20 cellular contexts compared by ENCODE assay signal in genomic region chr9:136441191-136441680, GRCh38. TPM values are rescaled to one million over a fixed set of nuclear protein-coding genes. Genes with fewer than 3 reads are reported as not detected.
DNase-seq lines count a peak whose midpoint lies in the region; ATAC-seq and TF ChIP-seq lines count a peak whose summit lies in the region.
"Had no signal": no experiment of that assay in that cellular context is flagged by ENCODE, and none has a peak within 500 bp of the region (broad histone marks: within the 10 kb centered on the region; RNA-seq: fewer than 3 reads in every experiment).

No MANE protein-coding gene starts in this region.

- DNase-seq in MCF 10A (ENCODE audit: unreplicated experiment) (no peak), mammary epithelial cell (no peak), RWPE1 (ENCODE audit: low spot score) (no peak), glutamatergic neuron (no peak), RPMI8226 (no peak), DMS 273 (lab: John Stamatoyannopoulos, UW; ENCODE audit: unreplicated experiment) (no peak)
- DNase-seq in stimulated activated naive B cell treated with anti-CD40 and anti-IgM and Interleukin-4, amounts not matched to agents 10 μg/mL and 1 μg/mL and 100 μg/mL, for 72 hours: no peak
- DNase-seq: activated CD4-positive, alpha-beta T cell treated with anti-CD3 and anti-CD28 coated beads for 36 hours; esophagus squamous epithelium; heart left ventricle; mesendoderm; NCI-H1092 treated with DMSO at 0.1 percent for 48 hours; NCI-H2107; NCI-H524 treated with DMSO at 0.1 percent for 48 hours; nucleus accumbens; uterus had no signal

- H3K9me3 Mint-ChIP-seq in MCF 10A (ENCODE audit: unreplicated experiment): no peaks in the 10 kb centered on the region
- H3K9me3 Mint-ChIP-seq in glutamatergic neuron (ENCODE audit: unreplicated experiment): peaks cover 10% of the 10 kb centered on the region
- no peaks in the 10 kb centered on the region for H3K9me3 Mint-ChIP-seq in stimulated activated naive B cell treated with anti-CD40 and anti-IgM and Interleukin-4, amounts not matched to agents 10 μg/mL and 1 μg/mL and 100 μg/mL, for 72 hours
- H3K9me3 Mint-ChIP-seq: activated naive CD4-positive, alpha-beta T cell treated with anti-CD3 and anti-CD28 coated beads, Interleukin-2, amount 50 U/mL, for 24 hours had no signal

- H4K20me1 ChIP-seq in mammary epithelial cell (ENCODE audit: insufficient read depth, low read length): no peaks in the 10 kb centered on the region

- H3K4me2 ChIP-seq in mammary epithelial cell (ENCODE audit: insufficient read depth, low read depth, low read length): no peak overlapping the region
- H3K4me2 ChIP-seq: KMS-11 had no signal

- H3K4me3 ChIP-seq in mammary epithelial cell (replicated peaks in 1 of 3; ENCODE audit: insufficient read depth in 1 of 3, low read depth in 2 of 3, low read length in 3 of 3): no peak overlapping the region
- H3K4me3 ChIP-seq: esophagus squamous epithelium, heart left ventricle, uterus had no signal

- H3K4me3 Mint-ChIP-seq in MCF 10A (ENCODE audit: unreplicated experiment) (no peak overlapping the region), glutamatergic neuron (ENCODE audit: unreplicated experiment) (peak overlapping the region; percentile 49)
- H3K4me3 Mint-ChIP-seq in stimulated activated naive B cell treated with anti-CD40 and anti-IgM and Interleukin-4, amounts not matched to agents 10 μg/mL and 1 μg/mL and 100 μg/mL, for 72 hours: no peak overlapping the region
- H3K4me3 Mint-ChIP-seq: activated CD4-positive, alpha-beta T cell treated with anti-CD3 and anti-CD28 coated beads for 36 hours; activated naive CD4-positive, alpha-beta T cell treated with anti-CD3 and anti-CD28 coated beads, Interleukin-2, amount 50 U/mL, for 24 hours had no signal

- H3K27ac Mint-ChIP-seq in MCF 10A (ENCODE audit: low read depth, unreplicated experiment) (peak overlapping the region; percentile 31), glutamatergic neuron (ENCODE audit: unreplicated experiment) (no peak overlapping the region)
- peak overlapping the region; percentile 37 for H3K27ac Mint-ChIP-seq in stimulated activated naive B cell treated with anti-CD40 and anti-IgM and Interleukin-4, amounts not matched to agents 10 μg/mL and 1 μg/mL and 100 μg/mL, for 72 hours
- H3K27ac Mint-ChIP-seq: activated CD4-positive, alpha-beta T cell treated with anti-CD3 and anti-CD28 coated beads for 36 hours; activated naive CD4-positive, alpha-beta T cell treated with anti-CD3 and anti-CD28 coated beads, Interleukin-2, amount 50 U/mL, for 24 hours had no signal

- no peak for ATAC-seq in stimulated activated naive B cell treated with anti-CD40 and anti-IgM and Interleukin-4, amounts not matched to agents 10 μg/mL and 1 μg/mL and 100 μg/mL, for 72 hours (replicated peaks)
- no peak for ATAC-seq in HG03196 (IDR thresholded peaks at IDR 0.05; ENCODE audit: unreplicated experiment)
- ATAC-seq: activated CD4-positive, alpha-beta T cell treated with anti-CD3 and anti-CD28 coated beads for 36 hours; heart left ventricle; right cardiac atrium had no signal

- H2AFZ ChIP-seq in mammary epithelial cell (ENCODE audit: low read depth, low read length): no peak overlapping the region

- no peak overlapping the region for H3K9ac ChIP-seq in mammary epithelial cell (ENCODE audit: insufficient read depth, low read length)
- H3K9ac ChIP-seq: KMS-11 had no signal

- H3K27me3 Mint-ChIP-seq in MCF 10A (ENCODE audit: insufficient read depth, unreplicated experiment) (no peaks in the 10 kb centered on the region), glutamatergic neuron (ENCODE audit: unreplicated experiment) (peaks cover 13% of the 10 kb centered on the region)
- no peaks in the 10 kb centered on the region for H3K27me3 Mint-ChIP-seq in stimulated activated naive B cell treated with anti-CD40 and anti-IgM and Interleukin-4, amounts not matched to agents 10 μg/mL and 1 μg/mL and 100 μg/mL, for 72 hours
- H3K27me3 Mint-ChIP-seq: activated CD4-positive, alpha-beta T cell treated with anti-CD3 and anti-CD28 coated beads for 36 hours; activated naive CD4-positive, alpha-beta T cell treated with anti-CD3 and anti-CD28 coated beads, Interleukin-2, amount 50 U/mL, for 24 hours had no signal

- peaks cover 62% of the 10 kb centered on the region for H3K36me3 Mint-ChIP-seq in MCF 10A (ENCODE audit: insufficient read depth, unreplicated experiment)
- H3K36me3 Mint-ChIP-seq in glutamatergic neuron (ENCODE audit: unreplicated experiment): no peaks in the 10 kb centered on the region
- peaks cover 37 to 51% of the 10 kb centered on the region in 2 donors for H3K36me3 Mint-ChIP-seq in stimulated activated naive B cell treated with anti-CD40 and anti-IgM and Interleukin-4, amounts not matched to agents 10 μg/mL and 1 μg/mL and 100 μg/mL, for 72 hours
- H3K36me3 Mint-ChIP-seq: activated naive CD4-positive, alpha-beta T cell treated with anti-CD3 and anti-CD28 coated beads, Interleukin-2, amount 50 U/mL, for 24 hours had no signal

- BruUV-seq in MCF 10A (replicated peaks; lab: Mats Ljungman, UMichigan): no TSS peak
- BruUV-seq in mammary epithelial cell (replicated peaks; lab: Mats Ljungman, UMichigan): no TSS peak

- CTCF ChIA-PET in MCF 10A (lab: Yijun Ruan, JAX): interaction anchor here (0.6 to 1.5 kb wide), 4 partner anchors 19 to 732 kb away, joined by 3 to 5 read pairs (median 3); no protein-coding TSS in a partner anchor
- CTCF ChIA-PET in mammary epithelial cell (lab: Charles Lee; ENCODE audit: low non-redundant PET): no interaction called here
- CTCF ChIA-PET in RWPE1 (lab: Yijun Ruan, JAX): interaction anchor here (0.6 to 1.4 kb wide), 5 partner anchors 15 to 231 kb away, joined by 3 to 4 read pairs (median 3); no protein-coding TSS in a partner anchor

- in situ Hi-C loops in mammary epithelial cell (cut with MboI; ENCODE audit: low sequenced_read_pairs in 2 of 2): no loop called here

- POLR2A ChIA-PET in MCF 10A (lab: Yijun Ruan, JAX): interaction anchor here (0.6 to 1.3 kb wide), 2 partner anchors 78 to 198 kb away, joined by 3 to 5 read pairs; partner anchors contain the start of gene DNLZ
- POLR2A ChIA-PET in RWPE1 (lab: Yijun Ruan, JAX; ENCODE audit: low non-redundant PET): interaction anchor here (0.6 kb wide), 2 partner anchors 16 kb away, joined by 3 read pairs; no protein-coding TSS in a partner anchor

- no peaks in the 10 kb centered on the region for H3K9me3 ChIP-seq in mammary epithelial cell (replicated peaks; ENCODE audit: insufficient read depth, low read length)
- H3K9me3 ChIP-seq: esophagus squamous epithelium, heart left ventricle, uterus had no signal

- H3K4me1 ChIP-seq in mammary epithelial cell (ENCODE audit: insufficient read depth, low read length): peaks cover 14% of the 10 kb centered on the region

- dilution Hi-C loops in mammary epithelial cell (cut with HindIII; ENCODE audit: low sequenced_read_pairs): no loop called here

- TF ChIP-seq CTCF in MCF 10A (IDR thresholded peaks at IDR 0.05; ENCODE audit: unreplicated experiment): no peak
- TF ChIP-seq CTCF in mammary epithelial cell (conservative IDR thresholded peaks at IDR 0.05 in 1 of 2, IDR thresholded peaks at IDR 0.05 in 1 of 2; ENCODE audit: extremely low read depth in 1 of 2, insufficient read depth in 1 of 2, low read depth in 1 of 2, low read length in 2 of 2): no peak
- TF ChIP-seq CTCF in RWPE1 (conservative IDR thresholded peaks at IDR 0.05; ENCODE audit: low read depth): no peak
- TF ChIP-seq CTCF in glutamatergic neuron (IDR thresholded peaks at IDR 0.05; ENCODE audit: partially characterized antibody, unreplicated experiment): no peak

- no peaks in the 10 kb centered on the region for H3K27me3 ChIP-seq in mammary epithelial cell (ENCODE audit: insufficient read depth, low read length)
- H3K27me3 ChIP-seq: esophagus squamous epithelium, heart left ventricle, uterus had no signal

- H3K36me3 ChIP-seq in mammary epithelial cell (ENCODE audit: insufficient read depth, low read length): peaks cover 31% of the 10 kb centered on the region
- H3K36me3 ChIP-seq: uterus had no signal

- H3K27ac ChIP-seq in mammary epithelial cell (ENCODE audit: insufficient read depth, low read depth, low read length) (no peak overlapping the region), RWPE1 (peak overlapping the region; percentile 77)
- H3K27ac ChIP-seq: KMS-11, uterus had no signal

- H3K79me2 ChIP-seq in mammary epithelial cell (ENCODE audit: insufficient read depth, low read length): peaks cover 33% of the 10 kb centered on the region

- H3K4me1 Mint-ChIP-seq in MCF 10A (ENCODE audit: insufficient read depth, unreplicated experiment): peaks cover 16% of the 10 kb centered on the region
- H3K4me1 Mint-ChIP-seq in glutamatergic neuron (ENCODE audit: low read depth, unreplicated experiment): peaks cover 12% of the 10 kb centered on the region
- H3K4me1 Mint-ChIP-seq in stimulated activated naive B cell treated with anti-CD40 and anti-IgM and Interleukin-4, amounts not matched to agents 10 μg/mL and 1 μg/mL and 100 μg/mL, for 72 hours: peaks cover 28 to 29% of the 10 kb centered on the region in 2 donors

- intact Hi-C loops in MCF 10A (cut with micrococcal nuclease) (no loop called here), mammary epithelial cell (cut with micrococcal nuclease) (no loop called here)

- 92% methylated on average over 15 of the region's 15 CpGs for WGBS in mammary epithelial cell (ENCODE audit: low coverage, missing lambda C conversion rate)

RNA-seq across cellular contexts. Expression of gene INPP5E, which starts 1.6 kb away (rescaled TPM):
- total RNA-seq in MCF 10A (2022) (16.3 and 17.4 TPM in 2 replicates), mammary epithelial cell (10 to 100 TPM in 1 of 2 donors, 1 to 10 TPM in 1; 7.8 to 15.9 TPM), glutamatergic neuron (ENCODE audit: unreplicated experiment) (35.2 TPM)
- polyA plus RNA-seq in mammary epithelial cell: 6.6 TPM
- polyA minus RNA-seq in mammary epithelial cell: 8.7 TPM

RNA-seq across cellular contexts. Expression of gene PMPCA, which starts 30.8 kb away (rescaled TPM):
- total RNA-seq in MCF 10A (2022): 66.0 and 66.3 TPM in 2 replicates
- total RNA-seq in mammary epithelial cell: 10 to 100 TPM; 41.7 to 68.8 TPM
- 69.4 TPM for polyA plus RNA-seq in mammary epithelial cell
- polyA minus RNA-seq in mammary epithelial cell: 47.2 TPM
- total RNA-seq in glutamatergic neuron (ENCODE audit: unreplicated experiment): 69.0 TPM

RNA-seq across cellular contexts. Expression of gene ENTR1, which starts 30.8 kb away (rescaled TPM):
- total RNA-seq in MCF 10A (2022) (58.9 and 82.2 TPM in 2 replicates), mammary epithelial cell (10 to 100 TPM; 28.5 to 62.0 TPM), glutamatergic neuron (ENCODE audit: unreplicated experiment) (61.2 TPM)
- polyA plus RNA-seq in mammary epithelial cell: 37.1 TPM
- polyA minus RNA-seq in mammary epithelial cell: 38.7 TPM

RNA-seq across cellular contexts. Expression of gene SNAPC4, which starts 41.3 kb away (rescaled TPM):
- 9.6 and 9.9 TPM in 2 replicates for total RNA-seq in MCF 10A (2022)
- total RNA-seq in mammary epithelial cell: 1 to 10 TPM; 7.0 to 9.2 TPM
- 2.9 TPM for polyA plus RNA-seq in mammary epithelial cell
- polyA minus RNA-seq in mammary epithelial cell: 0.52 TPM
- total RNA-seq in glutamatergic neuron (ENCODE audit: unreplicated experiment): 22.9 TPM

RNA-seq across cellular contexts. Expression of gene SEC16A, which starts 41.6 kb away (rescaled TPM):
- total RNA-seq in MCF 10A (2022): 85.8 and 88.8 TPM in 2 replicates
- total RNA-seq in mammary epithelial cell: 100 to 1,000 TPM in 1 of 2 donors, 10 to 100 TPM in 1; 66.0 to 106 TPM
- polyA plus RNA-seq in mammary epithelial cell: 23.9 TPM
- 125 TPM for polyA minus RNA-seq in mammary epithelial cell
- total RNA-seq in glutamatergic neuron (ENCODE audit: unreplicated experiment): 74.3 TPM
